Comparison of ENCODE assay signal across 8 cellular contexts in the genomic region with DNA sequence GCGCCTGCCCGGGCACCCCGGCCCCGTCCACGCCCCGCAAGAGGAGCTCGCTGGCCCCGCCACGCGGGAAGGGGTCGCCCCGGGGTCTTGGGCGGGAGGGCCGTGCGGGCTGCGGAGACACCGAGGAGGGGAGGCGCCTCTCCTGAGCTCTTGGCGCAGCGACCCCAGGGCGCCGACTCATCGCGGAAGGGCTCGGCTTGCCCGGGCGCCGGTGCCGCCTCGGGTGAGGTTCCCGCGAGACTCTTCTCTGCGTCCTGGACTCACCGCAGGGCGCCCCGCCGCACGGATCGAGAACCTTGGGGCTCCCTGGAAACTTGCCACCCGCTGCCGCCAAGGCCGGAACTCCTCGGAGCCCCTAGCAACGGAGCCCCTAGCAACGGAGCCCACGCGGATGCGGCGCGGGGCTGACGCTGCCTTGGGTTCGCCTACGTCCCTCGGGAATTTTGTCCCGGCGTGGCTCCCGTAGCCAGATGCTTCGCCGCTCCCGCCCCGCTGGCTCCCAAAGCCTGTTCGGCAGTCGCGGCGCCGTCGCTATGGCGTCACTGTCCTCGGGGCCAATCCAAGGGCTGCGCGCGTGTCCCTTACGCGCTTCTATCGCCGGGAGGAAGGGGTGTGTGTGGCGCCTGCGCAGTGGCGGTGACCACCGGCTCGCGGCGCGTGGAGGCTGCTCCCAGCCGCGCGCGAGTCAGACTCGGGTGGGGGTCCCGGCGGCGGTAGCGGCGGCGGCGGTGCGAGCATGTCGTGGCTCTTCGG. TPM values are rescaled to one million over a fixed set of nuclear protein-coding genes. Genes with fewer than 3 reads are reported as not detected.
DNase-seq lines count a peak whose midpoint lies in the region; ATAC-seq and TF ChIP-seq lines count a peak whose summit lies in the region.

A gene (plus strand): TSS at position 630 of the 753 bp plus-strand sequence. CDS start 107 bp downstream, at position 737.

- H2AFZ ChIP-seq in GM23338 = 0 out of 2 replicates have a peak within 1 kb of the TSS, but pooled peaks have one; percentile 66

- intact Hi-C loops in esophagus muscularis mucosa (cut with DNase I) = no loop called here

- peak within 1 kb of the TSS; percentile 99 for H3K27ac Mint-ChIP-seq in GM23338
- peak within 1 kb of the TSS; percentile 72 for H3K27ac Mint-ChIP-seq in activated T-cell treated with anti-CD3 and anti-CD28 coated beads, Interleukin-2, amount 50 U/mL, for 72 hours

- H3K36me3 Mint-ChIP-seq in GM23338 (ENCODE audit: low read depth) = peaks cover 5% of the 10 kb centered on the region
- H3K36me3 Mint-ChIP-seq in activated T-cell treated with anti-CD3 and anti-CD28 coated beads, Interleukin-2, amount 50 U/mL, for 72 hours (ENCODE audit: insufficient read depth in 2 of 2) = peaks cover 0 to 3% of the 10 kb centered on the region in 2 donors

- 0 out of 2 replicates have a peak, but pooled peaks cover 2% of the 10 kb centered on the region for H3F3A ChIP-seq in GM23338 (replicated peaks; ENCODE audit: low read depth)

- H3K79me2 ChIP-seq in GM23338 (replicated peaks; ENCODE audit: insufficient read depth) = peaks cover 18% of the 10 kb centered on the region

- no peaks in the 10 kb centered on the region for H3K9me2 ChIP-seq in GM23338 (ENCODE audit: insufficient read depth)

- WGBS in esophagus muscularis mucosa = 0% methylated on average over 16 of the region's 99 CpGs

- H3K27me3 ChIP-seq in GM23338 (ENCODE audit: insufficient read depth) (no peaks in the 10 kb centered on the region), esophagus muscularis mucosa (no peaks in the 10 kb centered on the region)

- H3K27me3 Mint-ChIP-seq in GM23338 (ENCODE audit: insufficient read depth, low read depth, poor library complexity) = peaks cover 9% of the 10 kb centered on the region
- no peaks in the 10 kb centered on the region for H3K27me3 Mint-ChIP-seq in activated T-cell treated with anti-CD3 and anti-CD28 coated beads, Interleukin-2, amount 50 U/mL, for 72 hours (ENCODE audit: low read depth)

- no peaks in the 10 kb centered on the region for H3K9me3 ChIP-seq in esophagus muscularis mucosa

- TF ChIP-seq CTCF in GM23338 (conservative IDR thresholded peaks at IDR 0.05; ENCODE audit: low read depth in 2 of 2) (no peak), esophagus muscularis mucosa (IDR thresholded peaks at IDR 0.05) (peak in 1 of 3 experiments; percentile 27)

- DNase-seq in Daoy (ENCODE audit: low read depth) (peak; percentile 99), GM23338 (ENCODE audit: low spot score) (peak; percentile 99), Kasumi-1 (lab: John Stamatoyannopoulos, UW) (peak; percentile 91 to 94), RKO (ENCODE audit: low spot score) (peak; percentile 96), esophagus muscularis mucosa (ENCODE audit: extremely low spot score) (peak; percentile 99), myocyte (ENCODE audit: low read depth) (peak; percentile 99)
- DNase-seq in activated T-cell treated with anti-CD3 and anti-CD28 coated beads, Interleukin-2, amount 50 U/mL, for 72 hours = peak; percentile 97
- peak; percentile 91 to 97 for DNase-seq in stimulated activated CD8-positive, alpha-beta memory T cell treated with anti-CD3 and anti-CD28 coated beads, Interleukin-7, amount 100 ng/mL, for 4 hours (ENCODE audit: low read depth in 2 of 2)

- peaks cover 8% of the 10 kb centered on the region; the same call in 2 of the 3 replicates for H3K4me1 Mint-ChIP-seq in GM23338
- H3K4me1 Mint-ChIP-seq in activated T-cell treated with anti-CD3 and anti-CD28 coated beads, Interleukin-2, amount 50 U/mL, for 72 hours (ENCODE audit: low read depth) = peaks cover 13% of the 10 kb centered on the region

- H3K4me3 Mint-ChIP-seq in GM23338 = peak within 1 kb of the TSS; percentile 91
- peak within 1 kb of the TSS; percentile 89 to 96 for H3K4me3 Mint-ChIP-seq in activated T-cell treated with anti-CD3 and anti-CD28 coated beads, Interleukin-2, amount 50 U/mL, for 72 hours

- no peaks in the 10 kb centered on the region for H4K20me1 ChIP-seq in GM23338 (replicated peaks; ENCODE audit: insufficient read depth)

- H3K27ac ChIP-seq in GM23338 (ENCODE audit: low read depth) = peak within 1 kb of the TSS; percentile 91
- peak within 1 kb of the TSS; percentile 93 to 96 (median 94) for H3K27ac ChIP-seq in esophagus muscularis mucosa (replicated peaks in 1 of 4)

- peak within 1 kb of the TSS; percentile 88 for H3K4me2 ChIP-seq in GM23338

- H3K36me3 ChIP-seq in GM23338 (ENCODE audit: insufficient read depth) = peaks cover 4% of the 10 kb centered on the region; the same call in 1 of the 2 replicates
- H3K36me3 ChIP-seq in esophagus muscularis mucosa = peaks cover 0 to 17% (median 11%) of the 10 kb centered on the region in 4 donors

- no peaks in the 10 kb centered on the region for H3K4me1 ChIP-seq in GM23338 (ENCODE audit: insufficient read depth)
- H3K4me1 ChIP-seq in esophagus muscularis mucosa = peaks cover 9 to 22% (median 19%) of the 10 kb centered on the region in 4 donors

- peak; percentile 83 for ATAC-seq in GM23338
- ATAC-seq in activated T-cell treated with anti-CD3 and anti-CD28 coated beads, Interleukin-2, amount 50 U/mL, for 72 hours (replicated peaks in 1 of 2) = peak; percentile 95

- no peaks in the 10 kb centered on the region for H3K9me3 Mint-ChIP-seq in GM23338
- no peaks in the 10 kb centered on the region for H3K9me3 Mint-ChIP-seq in activated T-cell treated with anti-CD3 and anti-CD28 coated beads, Interleukin-2, amount 50 U/mL, for 72 hours

- peak within 1 kb of the TSS; percentile 80 for H3K4me3 ChIP-seq in GM23338
- H3K4me3 ChIP-seq in esophagus muscularis mucosa = peak within 1 kb of the TSS; percentile 73 to 88 (median 80)

- TF ChIP-seq POLR2A in esophagus muscularis mucosa (IDR thresholded peaks at IDR 0.05; ENCODE audit: low read depth) = peak; percentile 49

- TF ChIP-seq EP300 in esophagus muscularis mucosa (IDR thresholded peaks at IDR 0.05) = no peak

TF ChIP-seq in GM23338, 12 proteins besides CTCF, POLR2A, EP300 and RAD21 (continues in another document):
- TF ChIP-seq EZH2phosphoT487 (IDR thresholded peaks at IDR 0.05; ENCODE audit: unreplicated experiment) (no peak), CREB1 (CRISPR knock-in tag; IDR thresholded peaks at IDR 0.05; ENCODE audit: low read depth) (peak; percentile 97)

RNA-seq across cellular contexts. Expression of the gene that starts here (rescaled TPM):
- total RNA-seq in Daoy (2014; rRNA removed; shearing (Covaris generic)) = 85.1 and 85.4 TPM in 2 replicates
- 71.4 and 80.3 TPM in 2 replicates for total RNA-seq in GM23338 (2014; rRNA removed; shearing (Covaris generic))
- polyA plus RNA-seq in GM23338 (2016; fragmentation: Nextera tagmentation; extraction: Ambion mirVana) = 36.5 and 39.3 TPM in 2 replicates
- total RNA-seq in activated T-cell treated with anti-CD3 and anti-CD28 coated beads, Interleukin-2, amount 50 U/mL, for 72 hours = 10 to 100 TPM; 24.9 to 34.2 TPM
- 10 to 100 TPM; 18.3 to 29.3 (median 25.2) TPM for total RNA-seq in esophagus muscularis mucosa
- total RNA-seq in myocyte = 31.3 and 41.9 TPM in 2 replicates
- 33.2 TPM for polyA plus RNA-seq in myocyte (2012)

Comparison
In these comparisons a context has a peak if more than half of its experiments do, and no peak if none do; other contexts are left out.
1. Peak in every context shown above with its lines: DNase-seq, ATAC-seq, H3K4me3 ChIP-seq and H3K27ac ChIP-seq.